In the genomic region with DNA sequence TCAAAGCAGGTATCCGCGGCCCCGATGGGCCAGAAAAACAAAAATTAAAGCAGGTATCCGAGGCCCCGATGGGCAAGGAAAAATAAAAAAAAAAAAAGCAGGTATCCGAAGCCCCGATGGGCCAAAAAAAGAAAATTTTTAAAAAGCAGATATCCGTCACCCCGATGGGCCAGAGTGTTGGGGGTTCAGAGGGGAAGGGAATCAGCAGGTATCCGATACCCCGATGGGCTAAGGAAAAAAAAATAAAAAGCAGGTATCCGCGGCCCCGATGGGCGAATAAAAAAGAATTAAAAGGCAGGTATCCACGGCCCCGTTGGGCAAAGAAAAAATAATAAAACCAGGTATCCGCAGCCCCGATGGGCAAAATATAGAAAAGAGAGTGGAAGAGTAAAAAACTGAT, we compare ENCODE assay signal across 18 cellular contexts. TPM values are rescaled to one million over a fixed set of nuclear protein-coding genes. Genes with fewer than 3 reads are reported as not detected.
A peak's percentile ranks its signal among the peaks of the same experiment; 100 is the strongest.
DNase-seq lines count a peak whose midpoint lies in the region; ATAC-seq and TF ChIP-seq lines count a peak whose summit lies in the region.
"Had no signal": no experiment of that assay in that cellular context is flagged by ENCODE, and none has a peak within 500 bp of the region (broad histone marks: within the 10 kb centered on the region; RNA-seq: fewer than 3 reads in every experiment).

No MANE protein-coding gene starts in this region.

- peak overlapping the region in 5 of 10 donors; percentile 89 to 96 (median 92) for H3K4me3 Mint-ChIP-seq in naive thymus-derived CD4-positive, alpha-beta T cell
- H3K4me3 Mint-ChIP-seq: effector memory CD8-positive, alpha-beta T cell; GM23338; WTC11 had no signal

- H3K4me1 ChIP-seq in A673 (ENCODE audit: insufficient read depth, low read length, poor library complexity, severe bottlenecking) (peaks cover 5% of the 10 kb centered on the region), HUES6 (ENCODE audit: control insufficient read depth, insufficient read depth, low read length) (peaks cover 9% of the 10 kb centered on the region; the same call in 1 of the 2 replicates), upper lobe of left lung (peaks cover 0 to 20% (median 3%) of the 10 kb centered on the region in 4 donors), gastrocnemius medialis (peaks cover 0 to 19% of the 10 kb centered on the region in 2 donors)
- H3K4me1 ChIP-seq in naive thymus-derived CD4-positive, alpha-beta T cell (ENCODE audit: control insufficient read depth in 2 of 2, insufficient read depth in 2 of 2, low read length in 2 of 2) = no peaks in the 10 kb centered on the region

- H3K27me3 ChIP-seq in A673 (replicated peaks; ENCODE audit: insufficient read depth, low read depth, low read length, poor library complexity) = no peaks in the 10 kb centered on the region
- no peaks in the 10 kb centered on the region for H3K27me3 ChIP-seq in HUES6 (ENCODE audit: control insufficient read depth, insufficient read depth, low read length)
- no peaks in the 10 kb centered on the region for H3K27me3 ChIP-seq in naive thymus-derived CD4-positive, alpha-beta T cell (ENCODE audit: control insufficient read depth in 2 of 2, insufficient read depth in 2 of 2, low read length in 2 of 2)
- no peaks in the 10 kb centered on the region for H3K27me3 ChIP-seq in upper lobe of left lung
- no peaks in the 10 kb centered on the region for H3K27me3 ChIP-seq in gastrocnemius medialis
- H3K27me3 ChIP-seq: MG63 had no signal

- in situ Hi-C loops in gastrocnemius medialis (cut with MboI; ENCODE audit: low sequenced_read_pairs in 4 of 4) = loop anchor here (10.0 to 25.0 kb wide), 6 partner anchors 103 to 685 kb away; no protein-coding TSS in a partner anchor

- no peak overlapping the region for H3K9ac ChIP-seq in HUES6 (ENCODE audit: low read length)

- peaks cover 0 to 4% (median 0%) of the 10 kb centered on the region in 5 donors for H3K36me3 Mint-ChIP-seq in naive thymus-derived CD4-positive, alpha-beta T cell

- H3K27me3 Mint-ChIP-seq in naive thymus-derived CD4-positive, alpha-beta T cell = no peaks in the 10 kb centered on the region
- H3K27me3 Mint-ChIP-seq: effector memory CD8-positive, alpha-beta T cell had no signal

- CTCF ChIA-PET in A673 (lab: Charles Lee) = no interaction called here
- CTCF ChIA-PET in naive thymus-derived CD4-positive, alpha-beta T cell (lab: Charles Lee) = no interaction called here

- no peak for DNase-seq in A673 (ENCODE audit: low spot score)
- DNase-seq in naive thymus-derived CD4-positive, alpha-beta T cell = no peak
- no peak for DNase-seq in upper lobe of left lung
- DNase-seq in gastrocnemius medialis = no peak
- no peak for DNase-seq in NCI-H2227 (lab: John Stamatoyannopoulos, UW; ENCODE audit: unreplicated experiment)
- DNase-seq in DMS79 treated with DMSO at 0.1 percent for 48 hours (lab: John Stamatoyannopoulos, UW) = no peak
- DNase-seq: ACHN; effector memory CD8-positive, alpha-beta T cell; foreskin fibroblast; mesendoderm; MG63; NCI-H2029 treated with DMSO at 0.1 percent for 48 hours; NCI-H69 had no signal

- ATAC-seq in naive thymus-derived CD4-positive, alpha-beta T cell = no peak
- ATAC-seq in upper lobe of left lung (ENCODE audit: low FRiP score in 2 of 2) (no peak), gastrocnemius medialis (no peak)
- ATAC-seq: effector memory CD8-positive, alpha-beta T cell; GM23338; Panc1; WTC11 had no signal

- H3K4me3 ChIP-seq in A673 (ENCODE audit: low read depth, low read length, poor library complexity, severe bottlenecking) (peak overlapping the region; percentile 62), HUES6 (ENCODE audit: low read depth, low read length) (peak overlapping the region; percentile 30; the same call in 1 of the 2 replicates), upper lobe of left lung (peak overlapping the region in 2 of 4 donors; percentile 18 to 49), gastrocnemius medialis (peak overlapping the region in 2 of 4 donors; percentile 72 to 79)
- no peak overlapping the region for H3K4me3 ChIP-seq in naive thymus-derived CD4-positive, alpha-beta T cell (ENCODE audit: low read length)
- H3K4me3 ChIP-seq: GM23338, MG63 had no signal

- H3K9me3 ChIP-seq in A673 (ENCODE audit: low read depth, low read length, poor library complexity, severe bottlenecking) (no peaks in the 10 kb centered on the region), HUES6 (ENCODE audit: control insufficient read depth, insufficient read depth, low read depth, low read length) (peaks cover 53% of the 10 kb centered on the region), upper lobe of left lung (no peaks in the 10 kb centered on the region), gastrocnemius medialis (no peaks in the 10 kb centered on the region)
- no peaks in the 10 kb centered on the region for H3K9me3 ChIP-seq in naive thymus-derived CD4-positive, alpha-beta T cell (ENCODE audit: control insufficient read depth in 2 of 3, low read length in 3 of 3)
- H3K9me3 ChIP-seq: MG63 had no signal

- WGBS in upper lobe of left lung, 2 donors = 50 to 97% methylated on average over 19 of the region's 19 CpGs

- H3K9me3 Mint-ChIP-seq in naive thymus-derived CD4-positive, alpha-beta T cell = peaks cover 0 to 1% (median 0%) of the 10 kb centered on the region in 11 donors
- H3K9me3 Mint-ChIP-seq: effector memory CD8-positive, alpha-beta T cell had no signal

- POLR2A ChIA-PET in A673 (lab: Charles Lee; ENCODE audit: low non-redundant PET) = interaction anchor here (0.7 kb wide), 1 partner anchor 17 kb away, joined by 6 read pairs; no protein-coding TSS in a partner anchor
- POLR2A ChIA-PET in naive thymus-derived CD4-positive, alpha-beta T cell (lab: Charles Lee) = no interaction called here

- TF ChIP-seq POLR2A in upper lobe of left lung (IDR thresholded peaks at IDR 0.05) (no peak), gastrocnemius medialis (IDR thresholded peaks at IDR 0.05) (no peak)

- peaks cover 0 to 24% (median 0%) of the 10 kb centered on the region in 7 donors for H3K4me1 Mint-ChIP-seq in naive thymus-derived CD4-positive, alpha-beta T cell

- TF ChIP-seq CTCF in A673 (conservative IDR thresholded peaks at IDR 0.05; ENCODE audit: low read depth, low read length) (no peak), upper lobe of left lung (IDR thresholded peaks at IDR 0.05) (no peak), gastrocnemius medialis (IDR thresholded peaks at IDR 0.05 in 4 of 5, conservative IDR thresholded peaks at IDR 0.05 in 1 of 5) (no peak)

- peak overlapping the region; percentile 95 for H3K27ac ChIP-seq in A673 (ENCODE audit: low read depth, low read length, poor library complexity, severe bottlenecking)
- H3K27ac ChIP-seq in HUES6 (ENCODE audit: low read depth, low read length) = no peak overlapping the region
- peak overlapping the region; percentile 82 for H3K27ac ChIP-seq in cingulate gyrus (ENCODE audit: low read depth, low read length)
- H3K27ac ChIP-seq in naive thymus-derived CD4-positive, alpha-beta T cell (ENCODE audit: low read depth, low read length) = peak overlapping the region; percentile 54
- H3K27ac ChIP-seq in upper lobe of left lung = peak overlapping the region in 2 of 4 donors; percentile 50 to 88
- H3K27ac ChIP-seq in gastrocnemius medialis = peak overlapping the region in 2 of 4 donors; percentile 92 to 94

- H3K36me3 ChIP-seq in A673 (ENCODE audit: insufficient read depth, low read length, poor library complexity, severe bottlenecking) (peaks cover 14% of the 10 kb centered on the region), HUES6 (ENCODE audit: control insufficient read depth, insufficient read depth, low read length) (peaks cover 6% of the 10 kb centered on the region; the same call in 1 of the 2 replicates), upper lobe of left lung (no peaks in the 10 kb centered on the region), gastrocnemius medialis (no peaks in the 10 kb centered on the region)
- H3K36me3 ChIP-seq in naive thymus-derived CD4-positive, alpha-beta T cell (ENCODE audit: control insufficient read depth in 2 of 3, insufficient read depth in 3 of 3, low read length in 3 of 3) = no peaks in the 10 kb centered on the region
- H3K36me3 ChIP-seq: MG63 had no signal

- intact Hi-C loops in A673 (cut with micrococcal nuclease; ENCODE audit: unreplicated experiment) = loop anchor here (2.0 kb wide), 1 partner anchor 93 kb away; no protein-coding TSS in a partner anchor
- intact Hi-C loops in naive thymus-derived CD4-positive, alpha-beta T cell (cut with micrococcal nuclease) = no loop called here
- intact Hi-C loops in gastrocnemius medialis (cut with DNase I; ENCODE audit: low total_unique reads) = no loop called here

- BruUV-seq in A673 (replicated peaks; lab: Mats Ljungman, UMichigan) = TSS peak; percentile 57

- no peak for TF ChIP-seq EP300 in upper lobe of left lung (IDR thresholded peaks at IDR 0.05)

- peak overlapping the region in 4 of 9 donors; percentile 94 to 97 (median 96) for H3K27ac Mint-ChIP-seq in naive thymus-derived CD4-positive, alpha-beta T cell
- H3K27ac Mint-ChIP-seq: effector memory CD8-positive, alpha-beta T cell; GM23338; WTC11 had no signal

RNA-seq across cellular contexts. Expression of a gene that starts 0.5 kb away (rescaled TPM):
- total RNA-seq in A673 (2021) (305 and 316 TPM in 2 replicates), upper lobe of left lung (100 to 1,000 TPM in 3 of 6 donors, under 1 TPM in 3; under 0.01 to 402 (median 93.3) TPM), gastrocnemius medialis (10 to 100 TPM in 2 of 4 donors, under 1 TPM in 1, not detected in 1; 0.73 to 22.6 (median 20.0) TPM)
- under 1 TPM in 1 of 5 experiments, not detected in 4; 0.03 TPM for total RNA-seq in naive thymus-derived CD4-positive, alpha-beta T cell
- 10 to 100 TPM in 1 of 2 donors, 1 to 10 TPM in 1; 9.0 to 12.3 TPM for polyA plus RNA-seq in naive thymus-derived CD4-positive, alpha-beta T cell
